26 cellular contexts compared by ENCODE assay signal in the genomic region with DNA sequence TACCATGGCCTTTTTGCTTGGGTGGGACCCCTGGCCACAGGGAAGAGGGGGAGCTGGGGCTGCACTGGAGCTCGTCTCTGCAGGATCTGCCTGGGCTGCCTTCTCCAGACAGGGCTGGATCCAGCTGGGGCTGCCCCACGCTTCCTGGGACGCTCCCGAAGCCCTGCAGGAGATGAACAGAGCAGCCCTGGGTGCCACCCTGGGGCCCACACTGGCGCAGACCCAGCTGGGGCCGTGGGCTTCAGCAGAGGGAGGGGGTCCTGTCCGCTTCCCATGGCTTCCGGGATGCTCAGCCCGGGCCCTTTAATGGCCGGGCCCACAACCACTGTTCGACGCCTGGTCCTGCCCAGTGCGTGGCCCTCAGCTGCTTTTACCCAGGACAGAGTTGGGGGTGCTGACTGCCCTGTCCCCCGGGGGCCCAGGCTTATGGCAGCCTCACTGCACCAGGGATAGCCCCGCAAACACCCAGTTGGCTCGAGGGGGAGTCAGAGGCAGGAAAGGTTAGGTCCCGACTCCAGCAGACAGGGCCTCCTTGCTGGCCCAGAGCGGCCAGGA. TPM values are rescaled to one million over a fixed set of nuclear protein-coding genes. Genes with fewer than 3 reads are reported as not detected.
DNase-seq lines count a peak whose midpoint lies in the region; ATAC-seq, FAIRE-seq and TF ChIP-seq lines count a peak whose summit lies in the region.
"Had no signal": no experiment of that assay in that cellular context is flagged by ENCODE, and none has a peak within 500 bp of the region (broad histone marks: within the 10 kb centered on the region; RNA-seq: fewer than 3 reads in every experiment).

No MANE protein-coding gene starts in this region.

- H3K9me3 ChIP-seq in breast epithelium, result no peaks in the 10 kb centered on the region
- no peaks in the 10 kb centered on the region for H3K9me3 ChIP-seq in HepG2 (ENCODE audit: low read length)
- no peaks in the 10 kb centered on the region for H3K9me3 ChIP-seq in stomach
- H3K9me3 ChIP-seq: psoas muscle, tibial artery had no signal

- CTCF ChIA-PET in HepG2 (lab: Yijun Ruan, JAX; ENCODE audit: low intra/inter-chr PET ratio, low total read pairs), result no interaction called here

- H3K36me3 ChIP-seq in breast epithelium, result no peaks in the 10 kb centered on the region
- H3K36me3 ChIP-seq in HepG2 (replicated peaks in 1 of 2; ENCODE audit: control insufficient read depth in 1 of 2, insufficient read depth in 2 of 2, low read length in 2 of 2), result peaks cover 0 to 4% of the 10 kb centered on the region in 2 experiments; a peak in 1 of 5 replicates
- H3K36me3 ChIP-seq in stomach, result peaks cover 6 to 59% (median 51%) of the 10 kb centered on the region in 4 donors

- no peaks in the 10 kb centered on the region for H3K79me2 ChIP-seq in HepG2 (ENCODE audit: insufficient read depth, low read length)

- peak overlapping the region in 6 of 7 donors; percentile 35 to 89 (median 80) for H3K27ac Mint-ChIP-seq in CD14-positive monocyte
- no peak overlapping the region for H3K27ac Mint-ChIP-seq in natural killer cell
- H3K27ac Mint-ChIP-seq: activated B cell treated with CpG ODN at 0.5 μM for 24 hours; CD4-positive, alpha-beta T cell had no signal

- no peak for FAIRE-seq in HepG2 (lab: Jason Lieb, UNC)
- FAIRE-seq: colon, G401.6, GM18507, H54 had no signal

- WGBS in HepG2 (ENCODE audit: low lambda C conversion rate), result 21% methylated on average over 3 of the region's 18 CpGs
- 65 to 81% (median 72%) methylated on average over 12 to 18 of the region's 18 CpGs for WGBS in stomach, 5 donors

- peak; percentile 16 for ATAC-seq in HepG2
- no peak for ATAC-seq in natural killer cell
- ATAC-seq in HG03175 (IDR thresholded peaks at IDR 0.05; ENCODE audit: unreplicated experiment), result no peak
- ATAC-seq: effector memory CD8-positive, alpha-beta T cell had no signal

- H3K9me3 Mint-ChIP-seq in CD14-positive monocyte (peaks cover 0 to 2% (median 0%) of the 10 kb centered on the region in 7 donors), natural killer cell (no peaks in the 10 kb centered on the region)
- H3K9me3 Mint-ChIP-seq: activated B cell treated with CpG ODN at 0.5 μM for 24 hours; brain; CD4-positive, alpha-beta T cell; effector memory CD8-positive, alpha-beta T cell; nephron had no signal

- H3K4me3 Mint-ChIP-seq in CD14-positive monocyte, result peak overlapping the region in 1 of 2 donors; percentile 54
- no peak overlapping the region for H3K4me3 Mint-ChIP-seq in natural killer cell
- H3K4me3 Mint-ChIP-seq: activated B cell treated with CpG ODN at 0.5 μM for 24 hours; brain; CD4-positive, alpha-beta T cell; effector memory CD8-positive, alpha-beta T cell; nephron had no signal

- H3K27me3 Mint-ChIP-seq in CD14-positive monocyte (ENCODE audit: low read depth in 3 of 3), result peaks cover 0 to 3% (median 0%) of the 10 kb centered on the region in 3 donors
- H3K27me3 Mint-ChIP-seq in natural killer cell (ENCODE audit: low read depth in 2 of 2), result no peaks in the 10 kb centered on the region
- H3K27me3 Mint-ChIP-seq: activated B cell treated with CpG ODN at 0.5 μM for 24 hours; CD4-positive, alpha-beta T cell; effector memory CD8-positive, alpha-beta T cell had no signal

- H3K4me1 Mint-ChIP-seq in CD14-positive monocyte (peaks cover 37% of the 10 kb centered on the region), natural killer cell (peaks cover 0 to 11% of the 10 kb centered on the region in 2 donors)

- no peak for DNase-seq in CD14-positive monocyte (ENCODE audit: low spot score)
- no peak for DNase-seq in breast epithelium (ENCODE audit: low spot score in 2 of 2)
- DNase-seq in HepG2 (ENCODE audit: low spot score), result no peak
- DNase-seq in stomach, result no peak
- no peak for DNase-seq in CD1c-positive myeloid dendritic cell (ENCODE audit: extremely low spot score)
- no peak for DNase-seq in natural killer cell
- DNase-seq in nucleus accumbens (lab: John Stamatoyannopoulos, UW), result no peak
- DNase-seq: activated B cell treated with CpG ODN at 0.5 μM for 24 hours; activated CD4-positive, alpha-beta T cell treated with anti-CD3 and anti-CD28 coated beads, Interleukin-2, amount 50 U/mL, for 48 hours; activated CD8-positive, alpha-beta memory T cell treated with anti-CD3 and anti-CD28 coated beads, Interleukin-2, amount 50 U/mL, for 48 hours; activated effector memory CD4-positive, alpha-beta T cell treated with Interleukin-2 at 50 U/mL for 16 hours; CD4-positive, alpha-beta T cell; DMS 273 treated with DMSO at 0.1 percent for 48 hours; effector memory CD8-positive, alpha-beta T cell; NCI-H146; NCI-H524; T-helper 9 cell had no signal

- no TSS peak for BruUV-seq in HepG2 (replicated peaks; lab: Mats Ljungman, UMichigan)

- no peak overlapping the region for H3K9ac ChIP-seq in HepG2 (ENCODE audit: insufficient read depth, low read depth, low read length)

- H3K4me3 ChIP-seq in breast epithelium (no peak overlapping the region), HepG2 (replicated peaks in 1 of 3; ENCODE audit: insufficient read depth in 1 of 3, low read depth in 2 of 3, low read length in 3 of 3) (no peak overlapping the region), stomach (peak overlapping the region in 1 of 4 donors; percentile 6)
- H3K4me3 ChIP-seq: psoas muscle, tibial artery had no signal

- peak overlapping the region; percentile 60 to 75 for H3K27ac ChIP-seq in breast epithelium
- H3K27ac ChIP-seq in HepG2 (ENCODE audit: extremely low read length, insufficient read depth, low read length), result no peak overlapping the region
- peak overlapping the region; percentile 5 to 67 (median 56) for H3K27ac ChIP-seq in stomach
- H3K27ac ChIP-seq: psoas muscle had no signal

- POLR2A ChIA-PET in HepG2 (lab: Yijun Ruan, JAX), result no interaction called here

- H4K20me1 ChIP-seq in HepG2 (ENCODE audit: insufficient read depth, low read length), result no peaks in the 10 kb centered on the region

- H3K36me3 Mint-ChIP-seq in CD14-positive monocyte (peaks cover 45 to 86% of the 10 kb centered on the region in 2 donors), natural killer cell (no peaks in the 10 kb centered on the region)
- H3K36me3 Mint-ChIP-seq: brain had no signal

- peak overlapping the region; percentile 19; the same call in 1 of the 2 replicates for H3K4me2 ChIP-seq in HepG2 (ENCODE audit: low read depth, low read length)

- TF ChIP-seq CTCF in CD14-positive monocyte (IDR thresholded peaks at IDR 0.05) (no peak), breast epithelium (IDR thresholded peaks at IDR 0.05) (no peak), HepG2 (CRISPR knock-in tag; IDR thresholded peaks at IDR 0.05) (no peak), stomach (IDR thresholded peaks at IDR 0.05) (no peak), natural killer cell (IDR thresholded peaks at IDR 0.05) (no peak)

- TF ChIP-seq POLR2A in breast epithelium (IDR thresholded peaks at IDR 0.05), result no peak
- TF ChIP-seq POLR2A in HepG2 (IDR thresholded peaks at IDR 0.05; ENCODE audit: insufficient read depth in 1 of 2, low read depth in 2 of 2, low read length in 2 of 2), result no peak
- TF ChIP-seq POLR2A in stomach (IDR thresholded peaks at IDR 0.05), result no peak

- intact Hi-C loops in CD14-positive monocyte (cut with micrococcal nuclease), result no loop called here
- intact Hi-C loops in breast epithelium (cut with DNase I; ENCODE audit: low total_unique reads), result no loop called here
- intact Hi-C loops in HepG2 (cut with micrococcal nuclease; ENCODE audit: unreplicated experiment), result no loop called here
- intact Hi-C loops in stomach (cut with DNase I; ENCODE audit: low total_unique reads), result no loop called here
- intact Hi-C loops in natural killer cell (cut with micrococcal nuclease), result no loop called here

- TF ChIP-seq EP300 in HepG2 (IDR thresholded peaks at IDR 0.05; ENCODE audit: low read depth in 2 of 2, low read length in 2 of 2) (no peak), HepG2 (CRISPR knock-in tag; IDR thresholded peaks at IDR 0.05; ENCODE audit: borderline replicate concordance) (no peak), stomach (IDR thresholded peaks at IDR 0.05) (no peak)

- H3K27me3 ChIP-seq in breast epithelium, result no peaks in the 10 kb centered on the region
- H3K27me3 ChIP-seq in HepG2 (ENCODE audit: control insufficient read depth in 1 of 2, insufficient read depth in 2 of 2, low read length in 2 of 2), result peaks cover 8 to 13% of the 10 kb centered on the region in 2 experiments; a peak in 4 of 5 replicates
- H3K27me3 ChIP-seq in stomach, result no peaks in the 10 kb centered on the region
- H3K27me3 ChIP-seq: tibial artery had no signal

- no peak overlapping the region for H2AFZ ChIP-seq in HepG2 (ENCODE audit: low read length)

- H3K4me1 ChIP-seq in breast epithelium, result peaks cover 0 to 9% of the 10 kb centered on the region in 2 donors
- peaks cover 15% of the 10 kb centered on the region for H3K4me1 ChIP-seq in HepG2 (ENCODE audit: insufficient read depth, low read length)
- peaks cover 40 to 74% (median 49%) of the 10 kb centered on the region in 4 donors for H3K4me1 ChIP-seq in stomach
- H3K4me1 ChIP-seq: psoas muscle had no signal

- in situ Hi-C loops in HepG2 (cut with HindIII; ENCODE audit: extremely low pct_ligation_motif_present, low pct_unique_long_range_greater_than_20kb), result no loop called here

- no peak for TF ChIP-seq RAD21 in HepG2 (CRISPR knock-in tag; IDR thresholded peaks at IDR 0.05)

RNA-seq across cellular contexts. Expression of a gene that starts 12.0 kb away (rescaled TPM):
- 1,000 to 10,000 TPM; 2,230 to 2,663 TPM for polyA plus RNA-seq in CD14-positive monocyte
- total RNA-seq in breast epithelium, result 100 to 1,000 TPM; 250 to 468 (median 284) TPM
- total RNA-seq in HepG2 (2016; rRNA removed; fragmentation: Illumina TruSeq; extraction: Trizol), result 0.32 and 0.46 TPM in 2 replicates
- 0.44 TPM in 1 of 2 replicates, not detected in the other for total RNA-seq in HepG2 (2016; cell fraction: cytosol; rRNA removed; fragmentation: Illumina TruSeq; extraction: Trizol; ENCODE audit: low read depth)
- total RNA-seq in HepG2 (2016; cell fraction: insoluble cytoplasmic fraction; rRNA removed; fragmentation: Illumina TruSeq; extraction: Trizol), result 0.54 and 0.67 TPM in 2 replicates
- total RNA-seq in HepG2 (2016; cell fraction: membrane; rRNA removed; fragmentation: Illumina TruSeq; extraction: Trizol), result 0.37 and 0.52 TPM in 2 replicates
- total RNA-seq in HepG2 (2016; cell fraction: nucleus; rRNA removed; fragmentation: Illumina TruSeq; extraction: Trizol), result not detected in 2 replicates
- 1.4 and 2.2 TPM in 2 replicates for polyA plus RNA-seq in HepG2 (2011; rRNA removed)
- 1.2 and 2.8 TPM in 2 replicates for polyA plus RNA-seq in HepG2 (2011; cell fraction: cytosol; rRNA removed)
- 1.6 and 2.3 TPM in 2 replicates for polyA plus RNA-seq in HepG2 (2011; cell fraction: nucleus; rRNA removed)
- 0.40 and 1.0 TPM in 2 replicates for polyA plus RNA-seq in HepG2 (2012)
- polyA plus RNA-seq in HepG2 (2016; cell fraction: cytosol; fragmentation: Illumina TruSeq; extraction: Trizol; ENCODE audit: low read depth), result 0.12 and 0.24 TPM in 2 replicates
- 0.40 TPM in 1 of 2 replicates, not detected in the other for polyA plus RNA-seq in HepG2 (2016; cell fraction: insoluble cytoplasmic fraction; fragmentation: Illumina TruSeq; extraction: Trizol; ENCODE audit: low read depth)
- polyA plus RNA-seq in HepG2 (2016; cell fraction: membrane; fragmentation: Illumina TruSeq; extraction: Trizol; ENCODE audit: low read depth), result 0.30 TPM in 1 of 2 replicates, not detected in the other
- polyA plus RNA-seq in HepG2 (2016; cell fraction: nucleus; fragmentation: Illumina TruSeq; extraction: Trizol; ENCODE audit: insufficient read depth, low read depth), result 0.59 TPM in 1 of 2 replicates, not detected in the other
- polyA minus RNA-seq in HepG2 (2011; rRNA and poly(A)+ RNA removed; ENCODE audit: low replicate concordance), result 1.5 and 40.6 TPM in 2 replicates
- polyA minus RNA-seq in HepG2 (2011; cell fraction: cytosol; rRNA and poly(A)+ RNA removed), result 1.5 and 3.2 TPM in 2 replicates
- not detected in 2 replicates for polyA minus RNA-seq in HepG2 (2011; cell fraction: nucleus; rRNA and poly(A)+ RNA removed)
- 100 to 1,000 TPM; 198 to 421 (median 397) TPM for total RNA-seq in stomach
- polyA plus RNA-seq in stomach, result 100 to 1,000 TPM; 323 to 489 (median 362) TPM
- total RNA-seq in natural killer cell, result 10 to 100 TPM; 52.1 to 81.7 (median 59.3) TPM

RNA-seq across cellular contexts. Expression of a gene that starts 20.1 kb away (rescaled TPM):
- polyA plus RNA-seq in CD14-positive monocyte (1 to 10 TPM; 6.8 to 8.9 TPM), HepG2 (2011; rRNA removed) (9.3 and 10.4 TPM in 2 replicates), stomach (10 to 100 TPM; 17.0 to 24.6 (median 17.8) TPM)
- total RNA-seq in breast epithelium (10 to 100 TPM; 18.6 to 31.1 (median 26.2) TPM), HepG2 (2016; rRNA removed; fragmentation: Illumina TruSeq; extraction: Trizol) (16.7 and 19.3 TPM in 2 replicates), stomach (100 to 1,000 TPM in 1 of 5 donors, 10 to 100 TPM in 3, not detected in 1; 11.7 to 197 (median 23.6) TPM), natural killer cell (10 to 100 TPM in 1 of 3 donors, 1 to 10 TPM in 2; 6.5 to 12.4 (median 9.3) TPM)
- total RNA-seq in HepG2 (2016; cell fraction: cytosol; rRNA removed; fragmentation: Illumina TruSeq; extraction: Trizol; ENCODE audit: low read depth), result 3.6 and 4.4 TPM in 2 replicates
- total RNA-seq in HepG2 (2016; cell fraction: insoluble cytoplasmic fraction; rRNA removed; fragmentation: Illumina TruSeq; extraction: Trizol), result 16.4 and 19.9 TPM in 2 replicates
- total RNA-seq in HepG2 (2016; cell fraction: membrane; rRNA removed; fragmentation: Illumina TruSeq; extraction: Trizol), result 7.9 and 8.0 TPM in 2 replicates
- 8.9 and 13.0 TPM in 2 replicates for total RNA-seq in HepG2 (2016; cell fraction: nucleus; rRNA removed; fragmentation: Illumina TruSeq; extraction: Trizol)
- polyA plus RNA-seq in HepG2 (2011; cell fraction: cytosol; rRNA removed), result 10.7 and 14.6 TPM in 2 replicates
- 7.9 and 9.4 TPM in 2 replicates for polyA plus RNA-seq in HepG2 (2011; cell fraction: nucleus; rRNA removed)
- polyA plus RNA-seq in HepG2 (2012), result 7.5 and 8.7 TPM in 2 replicates
- polyA plus RNA-seq in HepG2 (2016; cell fraction: cytosol; fragmentation: Illumina TruSeq; extraction: Trizol; ENCODE audit: low read depth), result 4.7 and 4.9 TPM in 2 replicates
- polyA plus RNA-seq in HepG2 (2016; cell fraction: insoluble cytoplasmic fraction; fragmentation: Illumina TruSeq; extraction: Trizol; ENCODE audit: low read depth), result 22.9 and 23.3 TPM in 2 replicates
- 7.9 and 8.8 TPM in 2 replicates for polyA plus RNA-seq in HepG2 (2016; cell fraction: membrane; fragmentation: Illumina TruSeq; extraction: Trizol; ENCODE audit: low read depth)
- 12.4 and 12.5 TPM in 2 replicates for polyA plus RNA-seq in HepG2 (2016; cell fraction: nucleus; fragmentation: Illumina TruSeq; extraction: Trizol; ENCODE audit: insufficient read depth, low read depth)
- 19.9 and 20.2 TPM in 2 replicates for polyA minus RNA-seq in HepG2 (2011; rRNA and poly(A)+ RNA removed; ENCODE audit: low replicate concordance)
- polyA minus RNA-seq in HepG2 (2011; cell fraction: cytosol; rRNA and poly(A)+ RNA removed), result 5.2 and 6.1 TPM in 2 replicates
- polyA minus RNA-seq in HepG2 (2011; cell fraction: nucleus; rRNA and poly(A)+ RNA removed), result 8.6 and 9.2 TPM in 2 replicates

RNA-seq across cellular contexts. Expression of a gene that starts 23.6 kb away (rescaled TPM):
- 10 to 100 TPM; 16.5 to 16.6 TPM for polyA plus RNA-seq in CD14-positive monocyte
- total RNA-seq in breast epithelium, result 10 to 100 TPM; 25.9 to 36.0 (median 31.4) TPM
- total RNA-seq in HepG2 (2016; rRNA removed; fragmentation: Illumina TruSeq; extraction: Trizol), result 34.1 and 38.1 TPM in 2 replicates
- total RNA-seq in HepG2 (2016; cell fraction: cytosol; rRNA removed; fragmentation: Illumina TruSeq; extraction: Trizol; ENCODE audit: low read depth), result 6.3 and 6.6 TPM in 2 replicates
- 28.8 and 39.8 TPM in 2 replicates for total RNA-seq in HepG2 (2016; cell fraction: insoluble cytoplasmic fraction; rRNA removed; fragmentation: Illumina TruSeq; extraction: Trizol)
- 16.2 and 19.8 TPM in 2 replicates for total RNA-seq in HepG2 (2016; cell fraction: membrane; rRNA removed; fragmentation: Illumina TruSeq; extraction: Trizol)
- 17.4 and 21.4 TPM in 2 replicates for total RNA-seq in HepG2 (2016; cell fraction: nucleus; rRNA removed; fragmentation: Illumina TruSeq; extraction: Trizol)
- 11.9 and 16.9 TPM in 2 replicates for polyA plus RNA-seq in HepG2 (2011; rRNA removed)
- polyA plus RNA-seq in HepG2 (2011; cell fraction: cytosol; rRNA removed), result 9.1 and 12.7 TPM in 2 replicates
- polyA plus RNA-seq in HepG2 (2011; cell fraction: nucleus; rRNA removed), result 19.9 and 21.7 TPM in 2 replicates
- polyA plus RNA-seq in HepG2 (2012), result 16.6 and 24.0 TPM in 2 replicates
- polyA plus RNA-seq in HepG2 (2016; cell fraction: cytosol; fragmentation: Illumina TruSeq; extraction: Trizol; ENCODE audit: low read depth), result 3.3 and 3.4 TPM in 2 replicates
- 31.2 and 38.2 TPM in 2 replicates for polyA plus RNA-seq in HepG2 (2016; cell fraction: insoluble cytoplasmic fraction; fragmentation: Illumina TruSeq; extraction: Trizol; ENCODE audit: low read depth)
- 9.6 and 9.7 TPM in 2 replicates for polyA plus RNA-seq in HepG2 (2016; cell fraction: membrane; fragmentation: Illumina TruSeq; extraction: Trizol; ENCODE audit: low read depth)
- 32.8 and 35.2 TPM in 2 replicates for polyA plus RNA-seq in HepG2 (2016; cell fraction: nucleus; fragmentation: Illumina TruSeq; extraction: Trizol; ENCODE audit: insufficient read depth, low read depth)
- polyA minus RNA-seq in HepG2 (2011; rRNA and poly(A)+ RNA removed; ENCODE audit: low replicate concordance), result 43.9 and 71.0 TPM in 2 replicates
- polyA minus RNA-seq in HepG2 (2011; cell fraction: cytosol; rRNA and poly(A)+ RNA removed), result 11.3 and 11.7 TPM in 2 replicates
- 6.5 and 7.7 TPM in 2 replicates for polyA minus RNA-seq in HepG2 (2011; cell fraction: nucleus; rRNA and poly(A)+ RNA removed)
- total RNA-seq in stomach, result 10 to 100 TPM in 4 of 5 donors, 1 to 10 TPM in 1; 4.1 to 64.3 (median 18.7) TPM
- polyA plus RNA-seq in stomach, result 10 to 100 TPM; 27.6 to 45.3 (median 32.7) TPM
- 10 to 100 TPM in 2 of 3 donors, 1 to 10 TPM in 1; 9.3 to 15.5 (median 13.7) TPM for total RNA-seq in natural killer cell

RNA-seq across cellular contexts. Expression of a gene that starts 52.8 kb away (rescaled TPM):
- polyA plus RNA-seq in CD14-positive monocyte (1 to 10 TPM; 3.1 TPM), HepG2 (2011; rRNA removed) (0.27 and 0.54 TPM in 2 replicates), stomach (10 to 100 TPM; 12.8 to 25.5 (median 19.7) TPM)
- total RNA-seq in breast epithelium (10 to 100 TPM in 2 of 3 donors, not detected in 1; 22.6 to 25.0 TPM), HepG2 (2016; rRNA removed; fragmentation: Illumina TruSeq; extraction: Trizol) (0.66 and 0.80 TPM in 2 replicates), stomach (10 to 100 TPM in 2 of 5 donors, 1 to 10 TPM in 1, not detected in 2; 2.3 to 29.2 (median 13.5) TPM), natural killer cell (1 to 10 TPM in 1 of 3 donors, under 1 TPM in 1, not detected in 1; 0.28 to 1.2 TPM)
- 0.30 and 0.71 TPM in 2 replicates for total RNA-seq in HepG2 (2016; cell fraction: cytosol; rRNA removed; fragmentation: Illumina TruSeq; extraction: Trizol; ENCODE audit: low read depth)
- total RNA-seq in HepG2 (2016; cell fraction: insoluble cytoplasmic fraction; rRNA removed; fragmentation: Illumina TruSeq; extraction: Trizol), result 0.88 and 1.2 TPM in 2 replicates
- 0.31 and 0.72 TPM in 2 replicates for total RNA-seq in HepG2 (2016; cell fraction: membrane; rRNA removed; fragmentation: Illumina TruSeq; extraction: Trizol)
- total RNA-seq in HepG2 (2016; cell fraction: nucleus; rRNA removed; fragmentation: Illumina TruSeq; extraction: Trizol), result 0.71 TPM in 1 of 2 replicates, not detected in the other
- polyA plus RNA-seq in HepG2 (2011; cell fraction: cytosol; rRNA removed), result 0.69 and 0.76 TPM in 2 replicates
- polyA plus RNA-seq in HepG2 (2011; cell fraction: nucleus; rRNA removed), result 0.90 and 1.2 TPM in 2 replicates
- polyA plus RNA-seq in HepG2 (2012), result 0.17 and 0.71 TPM in 2 replicates
- polyA plus RNA-seq in HepG2 (2016; cell fraction: cytosol; fragmentation: Illumina TruSeq; extraction: Trizol; ENCODE audit: low read depth), result 0.15 and 0.28 TPM in 2 replicates
- 0.54 and 0.69 TPM in 2 replicates for polyA plus RNA-seq in HepG2 (2016; cell fraction: insoluble cytoplasmic fraction; fragmentation: Illumina TruSeq; extraction: Trizol; ENCODE audit: low read depth)
- polyA plus RNA-seq in HepG2 (2016; cell fraction: membrane; fragmentation: Illumina TruSeq; extraction: Trizol; ENCODE audit: low read depth), result 0.19 TPM in 1 of 2 replicates, not detected in the other
- polyA plus RNA-seq in HepG2 (2016; cell fraction: nucleus; fragmentation: Illumina TruSeq; extraction: Trizol; ENCODE audit: insufficient read depth, low read depth), result 0.53 and 1.3 TPM in 2 replicates
- 0.58 and 0.82 TPM in 2 replicates for polyA minus RNA-seq in HepG2 (2011; rRNA and poly(A)+ RNA removed; ENCODE audit: low replicate concordance)
- polyA minus RNA-seq in HepG2 (2011; cell fraction: cytosol; rRNA and poly(A)+ RNA removed), result not detected in 2 replicates
- 0.62 TPM in 1 of 2 replicates, not detected in the other for polyA minus RNA-seq in HepG2 (2011; cell fraction: nucleus; rRNA and poly(A)+ RNA removed)
- total RNA-seq: psoas muscle had no signal
- polyA plus RNA-seq: psoas muscle had no signal

Comparison
In these comparisons a context has a peak if more than half of its experiments do, and no peak if none do; other contexts are left out.
1. H3K27ac Mint-ChIP-seq: peak in CD14-positive monocyte (6 of 7); none in natural killer cell (0 of 2).
2. RNA of a gene that starts 12.0 kb away (total RNA-seq): 198 to 421 TPM in stomach, 250 to 468 TPM in breast epithelium and 52.1 to 81.7 TPM in natural killer cell; 0.32 to 0.67 TPM in HepG2; every median in the first group is over 10 times any median in the second.